Comparison of ENCODE assay signal across 29 cellular contexts in the genomic region with DNA sequence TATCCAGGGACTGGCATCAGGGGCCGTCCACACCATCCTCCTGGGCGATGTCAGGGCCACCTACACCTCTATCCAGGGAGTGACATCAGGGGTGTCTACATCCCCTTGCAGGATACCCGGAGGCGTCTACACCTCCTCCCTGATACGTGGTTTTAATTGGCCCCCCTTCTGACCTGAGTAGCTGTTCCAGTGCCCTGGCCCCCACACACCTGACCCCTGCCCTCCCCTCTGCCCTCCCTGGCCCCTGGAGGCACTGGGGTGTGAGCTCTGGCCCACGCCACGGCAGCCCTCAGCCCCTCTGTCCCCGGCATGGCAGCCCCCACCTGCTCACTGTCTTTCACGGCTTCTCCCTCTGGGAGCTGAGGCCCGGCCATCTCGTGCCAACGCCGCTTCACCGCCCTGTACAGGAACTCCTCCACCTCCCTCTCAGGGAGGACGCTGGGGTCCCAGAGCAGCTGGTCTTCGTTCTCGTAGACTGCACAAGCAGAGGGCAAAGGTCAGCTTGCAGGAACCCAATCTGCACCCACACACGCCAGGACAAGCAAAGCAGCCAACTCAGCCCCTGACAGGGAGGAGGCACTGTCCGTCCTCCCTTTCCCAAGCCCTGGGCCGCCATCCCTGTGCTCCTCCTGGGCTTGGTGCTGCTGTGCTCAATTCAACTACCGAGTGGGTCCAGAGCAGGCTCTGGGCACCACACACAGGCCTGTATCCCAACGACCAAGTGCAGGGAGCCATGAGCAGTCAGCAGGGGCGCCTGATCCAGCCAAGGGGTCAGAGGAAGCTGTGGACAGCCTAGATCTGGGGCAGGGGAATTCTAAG. TPM values are rescaled to one million over a fixed set of nuclear protein-coding genes. Genes with fewer than 3 reads are reported as not detected.
A peak's percentile ranks its signal among the peaks of the same experiment; 100 is the strongest.
DNase-seq lines count a peak whose midpoint lies in the region; ATAC-seq, FAIRE-seq and TF ChIP-seq lines count a peak whose summit lies in the region.
"Had no signal": no experiment of that assay in that cellular context is flagged by ENCODE, and none has a peak within 500 bp of the region (broad histone marks: within the 10 kb centered on the region; RNA-seq: fewer than 3 reads in every experiment).

No MANE protein-coding gene starts in this region.

- peaks cover 0 to under 1% of the 10 kb centered on the region in 2 donors for H3K4me1 Mint-ChIP-seq in stimulated activated naive B cell treated with anti-CD40 and anti-IgM and Interleukin-4, amounts not matched to agents 10 μg/mL and 1 μg/mL and 100 μg/mL, for 72 hours

- H3K9me3 Mint-ChIP-seq in stimulated activated naive B cell treated with anti-CD40 and anti-IgM and Interleukin-4, amounts not matched to agents 10 μg/mL and 1 μg/mL and 100 μg/mL, for 72 hours = peaks cover 3% of the 10 kb centered on the region in 2 donors
- H3K9me3 Mint-ChIP-seq: activated CD8-positive, alpha-beta T cell treated with anti-CD3 and anti-CD28 coated beads for 36 hours; activated T-helper 17 cell treated with anti-CD3 and anti-CD28 coated beads, Interleukin-2, amount 50 U/mL, for 72 hours had no signal

- H2BK5ac ChIP-seq in H1 (ENCODE audit: low read depth, low read length) = no peak overlapping the region

- H3K27me3 ChIP-seq in K562 (ENCODE audit: control insufficient read depth in 2 of 2, insufficient read depth in 2 of 2, low read length in 2 of 2) = no peaks in the 10 kb centered on the region
- H3K27me3 ChIP-seq in H1 (replicated peaks in 1 of 4; ENCODE audit: control insufficient read depth in 3 of 4, extremely low read depth in 1 of 4, insufficient read depth in 3 of 4, low read length in 3 of 4) = no peaks in the 10 kb centered on the region
- no peaks in the 10 kb centered on the region for H3K27me3 ChIP-seq in lower lobe of right lung (ENCODE audit: low read depth)
- H3K27me3 ChIP-seq: right lobe of liver, tibial artery had no signal

- BruUV-seq in K562 (replicated peaks; lab: Mats Ljungman, UMichigan) = no TSS peak

- WGBS in K562 (ENCODE audit: insufficient coverage, low coverage, missing lambda C conversion rate) = 83% methylated on average over 16 of the region's 23 CpGs
- 87% methylated on average over 23 of the region's 23 CpGs; no CpG with 5 or more reads in 1 of the 2 experiments for WGBS in H1 (ENCODE audit: extremely low coverage in 1 of 2, insufficient coverage in 1 of 2, insufficient read length in 1 of 2, insufficient replicate concordance in 2 of 2, low coverage in 1 of 2, low lambda C conversion rate in 2 of 2, missing lambda C conversion rate in 1 of 2), 2 experiments

- H3K27ac Mint-ChIP-seq in stimulated activated naive B cell treated with anti-CD40 and anti-IgM and Interleukin-4, amounts not matched to agents 10 μg/mL and 1 μg/mL and 100 μg/mL, for 72 hours = peak overlapping the region; percentile 14
- H3K27ac Mint-ChIP-seq: activated CD8-positive, alpha-beta T cell treated with anti-CD3 and anti-CD28 coated beads for 36 hours; activated naive CD8-positive, alpha-beta T cell; activated T-helper 17 cell treated with anti-CD3 and anti-CD28 coated beads, Interleukin-2, amount 50 U/mL, for 72 hours had no signal

- no peak overlapping the region for H3K18ac ChIP-seq in H1 (ENCODE audit: extremely low read depth, low read length)

- H3K4me1 ChIP-seq in K562 (replicated peaks in 1 of 2; ENCODE audit: control insufficient read depth in 2 of 2, insufficient read depth in 2 of 2, low read length in 2 of 2) (peaks cover 0 to 14% of the 10 kb centered on the region in 2 experiments; a peak in 2 of 5 replicates), H1 (replicated peaks in 1 of 4; ENCODE audit: control insufficient read depth in 3 of 4, insufficient read depth in 4 of 4, low read length in 3 of 4) (no peaks in the 10 kb centered on the region; a peak in 1 of 7 replicates), lower lobe of right lung (peaks cover 6% of the 10 kb centered on the region)
- H3K4me1 ChIP-seq: Caco-2, right lobe of liver, tibial artery had no signal

- no peak overlapping the region for H3K4me3 Mint-ChIP-seq in stimulated activated naive B cell treated with anti-CD40 and anti-IgM and Interleukin-4, amounts not matched to agents 10 μg/mL and 1 μg/mL and 100 μg/mL, for 72 hours
- H3K4me3 Mint-ChIP-seq: activated CD8-positive, alpha-beta T cell treated with anti-CD3 and anti-CD28 coated beads for 36 hours; activated naive CD8-positive, alpha-beta T cell; activated T-helper 17 cell treated with anti-CD3 and anti-CD28 coated beads, Interleukin-2, amount 50 U/mL, for 72 hours had no signal

- H4K20me1 ChIP-seq in K562 (replicated peaks; ENCODE audit: control insufficient read depth, insufficient read depth, low read length) (no peaks in the 10 kb centered on the region), H1 (replicated peaks in 1 of 2; ENCODE audit: control insufficient read depth in 1 of 2, insufficient read depth in 2 of 2, low read length in 2 of 2) (peaks cover 8 to 27% of the 10 kb centered on the region in 2 experiments)

- H3K36me3 ChIP-seq in K562 (ENCODE audit: control insufficient read depth, insufficient read depth, low read length) (peaks cover 70% of the 10 kb centered on the region), H1 (ENCODE audit: control insufficient read depth in 2 of 4, insufficient read depth in 4 of 4, low read length in 3 of 4) (peaks cover 5 to 34% (median 18%) of the 10 kb centered on the region in 4 experiments; a peak in 6 of 8 replicates), lower lobe of right lung (peaks cover 55% of the 10 kb centered on the region)

- no peak overlapping the region for H3K14ac ChIP-seq in H1 (ENCODE audit: insufficient read length)

- TF ChIP-seq CTCF in K562 (IDR thresholded peaks at IDR 0.05 in 2 of 3, conservative IDR thresholded peaks at IDR 0.05 in 1 of 3; ENCODE audit: insufficient read depth in 2 of 3, low read depth in 1 of 3, low read length in 3 of 3) (no peak), H1 (IDR thresholded peaks at IDR 0.05; ENCODE audit: control extremely low read depth in 1 of 3, insufficient read depth in 1 of 3, low read depth in 1 of 3, low read length in 3 of 3) (no peak), lower lobe of right lung (IDR thresholded peaks at IDR 0.05) (no peak)

- CTCF ChIA-PET in K562 (lab: Yijun Ruan, JAX; ENCODE audit: low intra/inter-chr PET ratio) = no interaction called here
- CTCF ChIA-PET in H1 (lab: Charles Lee; ENCODE audit: partially characterized antibody) = interaction anchor here (1.2 to 1.8 kb wide), 2 partner anchors 9 to 22 kb away, joined by 4 to 5 read pairs; no protein-coding TSS in a partner anchor

- H2BK15ac ChIP-seq in H1 (ENCODE audit: low read length) = no peak overlapping the region

- H2BK20ac ChIP-seq in H1 (ENCODE audit: low read length) = no peak overlapping the region

- in situ Hi-C loops in K562 (cut with MboI) = no loop called here

- no peak overlapping the region for H3K56ac ChIP-seq in H1 (replicated peaks; ENCODE audit: insufficient read length, low read depth, low read length)

- H3K4ac ChIP-seq in H1 (replicated peaks; ENCODE audit: insufficient read length, low read depth, low read length) = no peak overlapping the region

- H4K8ac ChIP-seq in H1 (ENCODE audit: extremely low read depth, insufficient read depth, low read length) = 0 out of 2 replicates have a peak overlapping the region, but pooled peaks have one; percentile 5

- no peak for TF ChIP-seq EP300 in K562 (IDR thresholded peaks at IDR 0.05; ENCODE audit: low read length)
- no peak for TF ChIP-seq EP300 in H1 (IDR thresholded peaks at IDR 0.05; ENCODE audit: borderline replicate concordance in 1 of 2, low read depth in 2 of 2, low read length in 2 of 2)

- TF ChIP-seq POLR2A in K562 (conservative IDR thresholded peaks at IDR 0.05) = no peak
- no peak for TF ChIP-seq POLR2A in H1 (IDR thresholded peaks at IDR 0.05; ENCODE audit: control extremely low read depth in 1 of 2, low read depth in 2 of 2, low read length in 2 of 2)

- H3K27ac ChIP-seq in K562 (ENCODE audit: extremely low read depth, low read depth, low read length) (no peak overlapping the region), H1 (ENCODE audit: low read depth, low read length) (no peak overlapping the region), lower lobe of right lung (peak overlapping the region; percentile 22)
- H3K27ac ChIP-seq: C4-2B, right lobe of liver, tibial artery had no signal

- H3K4me3 ChIP-seq in K562 (no peak overlapping the region), H1 (ENCODE audit: extremely low read depth in 1 of 4, insufficient read depth in 2 of 4, low read depth in 3 of 4, low read length in 4 of 4) (no peak overlapping the region), lower lobe of right lung (no peak overlapping the region)
- H3K4me3 ChIP-seq: right lobe of liver, tibial artery had no signal

- H3K23me2 ChIP-seq in H1 (ENCODE audit: low read depth, low read length) = no peaks in the 10 kb centered on the region

- no peak for ATAC-seq in K562
- no peak for ATAC-seq in lower lobe of right lung
- no peak for ATAC-seq in stimulated activated naive B cell treated with anti-CD40 and anti-IgM and Interleukin-4, amounts not matched to agents 10 μg/mL and 1 μg/mL and 100 μg/mL, for 72 hours (replicated peaks)
- no peak for ATAC-seq in GM21723 (IDR thresholded peaks at IDR 0.05; ENCODE audit: unreplicated experiment)
- ATAC-seq: activated CD8-positive, alpha-beta T cell treated with anti-CD3 and anti-CD28 coated beads for 36 hours; activated T-helper 17 cell treated with anti-CD3 and anti-CD28 coated beads, Interleukin-2, amount 50 U/mL, for 72 hours had no signal

- H2BK12ac ChIP-seq in H1 (ENCODE audit: low read depth, low read length) = no peak overlapping the region

- no peaks in the 10 kb centered on the region for H3K27me3 Mint-ChIP-seq in stimulated activated naive B cell treated with anti-CD40 and anti-IgM and Interleukin-4, amounts not matched to agents 10 μg/mL and 1 μg/mL and 100 μg/mL, for 72 hours
- H3K27me3 Mint-ChIP-seq: activated CD8-positive, alpha-beta T cell treated with anti-CD3 and anti-CD28 coated beads for 36 hours; activated naive CD8-positive, alpha-beta T cell; activated T-helper 17 cell treated with anti-CD3 and anti-CD28 coated beads, Interleukin-2, amount 50 U/mL, for 72 hours had no signal

- H3K9me1 ChIP-seq in K562 (ENCODE audit: control insufficient read depth, insufficient read depth, low read length) = peaks cover 4% of the 10 kb centered on the region

- intact Hi-C loops in K562 (cut with micrococcal nuclease) = no loop called here
- intact Hi-C loops in lower lobe of right lung (cut with DNase I) = no loop called here

- H3K9me3 ChIP-seq in K562 (replicated peaks; ENCODE audit: control insufficient read depth, insufficient read depth, low read depth, low read length) = peaks cover 3% of the 10 kb centered on the region; the same call in 1 of the 2 replicates
- H3K9me3 ChIP-seq in H1 (ENCODE audit: insufficient read depth in 2 of 2, low read depth in 1 of 2, low read length in 1 of 2) = no peaks in the 10 kb centered on the region
- no peaks in the 10 kb centered on the region for H3K9me3 ChIP-seq in lower lobe of right lung
- H3K9me3 ChIP-seq: Caco-2, right lobe of liver, tibial artery had no signal

- H3K36me3 Mint-ChIP-seq in stimulated activated naive B cell treated with anti-CD40 and anti-IgM and Interleukin-4, amounts not matched to agents 10 μg/mL and 1 μg/mL and 100 μg/mL, for 72 hours = peaks cover 48 to 68% of the 10 kb centered on the region in 2 donors

- H3K4me2 ChIP-seq in K562 (ENCODE audit: insufficient read depth, low read length) (no peak overlapping the region), H1 (ENCODE audit: insufficient read depth in 1 of 2, low read depth in 2 of 2, low read length in 2 of 2) (no peak overlapping the region)

- DNase-seq in K562 (ENCODE audit: extremely low read depth in 1 of 4, low spot score in 3 of 4) (no peak), H1 (ENCODE audit: low read depth in 1 of 2, low spot score in 2 of 2) (no peak), lower lobe of right lung (no peak), cortex of kidney (lab: John Stamatoyannopoulos, UW) (no peak)
- DNase-seq in stimulated activated naive B cell treated with anti-CD40 and anti-IgM and Interleukin-4, amounts not matched to agents 10 μg/mL and 1 μg/mL and 100 μg/mL, for 72 hours = no peak
- DNase-seq in activated CD4-positive, alpha-beta T cell treated with anti-CD3 and anti-CD28 coated beads for 1 hour = no peak
- DNase-seq: activated CD8-positive, alpha-beta memory T cell treated with anti-CD3 and anti-CD28 coated beads, Interleukin-2, amount 50 U/mL, for 48 hours; activated CD8-positive, alpha-beta T cell treated with anti-CD3 and anti-CD28 coated beads for 36 hours; Caco-2; DMS53; HCEC 1CT; mesenchymal stem cell; MM.1S; NCI-H1417; NCI-H2029 treated with DMSO at 0.1 percent for 48 hours; NCI-H524 treated with DMSO at 0.1 percent for 48 hours; OCI-M1; posterior cingulate gyrus; right lobe of liver; stimulated activated CD4-positive, alpha-beta T cell treated with anti-CD3 and anti-CD28 coated beads, Interleukin-12 subunit alpha, Interleukin-12 subunit beta, amount 100 ng/mL, for 4 hours; stimulated activated CD4-positive, alpha-beta T cell treated with anti-CD3 and anti-CD28 coated beads, Interleukin-2, amount 100 ng/mL, for 48 hours; T-helper 2 cell had no signal

- no peak for FAIRE-seq in K562 (lab: Jason Lieb, UNC)
- FAIRE-seq in H1 (lab: Jason Lieb, UNC) = no peak
- FAIRE-seq: colon, GM12891 had no signal

- no peak for TF ChIP-seq RAD21 in K562 (CRISPR knock-in tag; conservative IDR thresholded peaks at IDR 0.05 in 1 of 2, IDR thresholded peaks at IDR 0.05 in 1 of 2)
- TF ChIP-seq RAD21 in H1 (IDR thresholded peaks at IDR 0.05 in 1 of 2, conservative IDR thresholded peaks at IDR 0.05 in 1 of 2; ENCODE audit: low read depth in 2 of 2, low read length in 2 of 2) = no peak

- peaks cover 19% of the 10 kb centered on the region; the same call in 2 of the 3 replicates for H3K79me2 ChIP-seq in K562 (ENCODE audit: control insufficient read depth, insufficient read depth, low read length)
- H3K79me2 ChIP-seq in H1 (ENCODE audit: control insufficient read depth in 1 of 2, insufficient read depth in 2 of 2, low read length in 2 of 2) = peaks cover 0 to 12% of the 10 kb centered on the region in 2 experiments; a peak in 1 of 4 replicates

- H4K91ac ChIP-seq in H1 (replicated peaks; ENCODE audit: insufficient read length, low read length) = no peak overlapping the region

- H2AK5ac ChIP-seq in H1 (ENCODE audit: low read depth, low read length) = no peak overlapping the region

- no peak overlapping the region for H3K9ac ChIP-seq in K562 (ENCODE audit: insufficient read depth in 1 of 2, low read depth in 2 of 2, low read length in 2 of 2)
- H3K9ac ChIP-seq in H1 (replicated peaks in 1 of 4; ENCODE audit: extremely low read depth in 1 of 4, low read depth in 3 of 4, low read length in 3 of 4) = no peak overlapping the region

- no peak overlapping the region for H3K23ac ChIP-seq in H1 (ENCODE audit: insufficient read length)

- peaks cover 7% of the 10 kb centered on the region for H3K79me1 ChIP-seq in H1 (ENCODE audit: low read depth, low read length)

- H2AFZ ChIP-seq in K562 (ENCODE audit: low read depth, low read length) (no peak overlapping the region), H1 (ENCODE audit: low read length) (no peak overlapping the region)

- POLR2A ChIA-PET in K562 (lab: Yijun Ruan, JAX) = interaction anchor here (0.6 to 1.2 kb wide), 4 partner anchors 20 to 164 kb away, joined by 3 read pairs; no protein-coding TSS in a partner anchor
- POLR2A ChIA-PET in H1 (lab: Charles Lee; ENCODE audit: partially characterized antibody) = interaction anchor here (0.9 to 1.8 kb wide), 5 partner anchors 9 to 59 kb away, joined by 3 to 6 read pairs (median 4); no protein-coding TSS in a partner anchor

- no peak overlapping the region for H4K5ac ChIP-seq in H1 (ENCODE audit: insufficient read length, low read depth, low read length)

- H2BK120ac ChIP-seq in H1 (replicated peaks; ENCODE audit: low read depth, low read length) = no peak overlapping the region

RNA-seq across cellular contexts. Expression of gene PLPP2, which starts 22.2 kb away (rescaled TPM):
- 6.2 and 17.1 TPM in 2 replicates for total RNA-seq in K562 (2011; cell fraction: chromatin; rRNA removed; ENCODE audit: low replicate concordance)
- total RNA-seq in K562 (2011; cell fraction: nucleolus; rRNA removed) = 17.7 and 19.1 TPM in 2 replicates
- 13.8 and 19.1 TPM in 2 replicates for total RNA-seq in K562 (2011; cell fraction: nucleoplasm; rRNA removed)
- 3.1 and 4.0 TPM in 2 replicates for total RNA-seq in K562 (2014; rRNA removed)
- total RNA-seq in K562 (2014; rRNA removed; fragmentation: Illumina TruSeq; extraction: Trizol) = 0.67 and 2.0 TPM in 2 replicates
- 0.51 and 0.64 TPM in 2 replicates for total RNA-seq in K562 (2015; rRNA removed; fragmentation: Illumina TruSeq; extraction: Trizol)
- 3.9 and 4.4 TPM in 2 replicates for total RNA-seq in K562 (2021)
- 1.1 and 2.5 TPM in 2 replicates for polyA plus RNA-seq in K562 (2011; rRNA removed)
- polyA plus RNA-seq in K562 (2011; cell fraction: cytosol; rRNA removed) = 1.9 and 11.7 TPM in 2 replicates
- polyA plus RNA-seq in K562 (2011; cell fraction: nucleus; rRNA removed) = 2.4 and 12.0 TPM in 2 replicates
- 0.58 and 1.5 TPM in 2 replicates for polyA plus RNA-seq in K562 (2012)
- polyA plus RNA-seq in K562 (2014; fragmentation: Illumina TruSeq; extraction: Trizol) = 3.1 and 3.4 TPM in 2 replicates
- under 1 TPM in 1 of 2 experiments, not detected in 1; 0.56 TPM for polyA plus RNA-seq in K562 (2014; fragmentation: Nextera tagmentation; extraction: Ambion mirVana)
- polyA plus RNA-seq in K562 (2014; rRNA removed) = 2.0 and 2.2 TPM in 2 replicates
- polyA minus RNA-seq in K562 (2011; rRNA and poly(A)+ RNA removed) = 0.63 and 3.3 TPM in 2 replicates
- 2.7 TPM in 1 of 2 replicates, not detected in the other for polyA minus RNA-seq in K562 (2011; cell fraction: cytosol; rRNA and poly(A)+ RNA removed)
- 0.44 and 1.5 TPM in 2 replicates for polyA minus RNA-seq in K562 (2011; cell fraction: nucleus; rRNA and poly(A)+ RNA removed)
- 98.6 and 101 TPM in 2 replicates for total RNA-seq in H1 (2021; fragmentation: NEBNext Ultra II Directional; extraction: Animal tissue kit (Norgen Biotek cat#: 25700))
- 195 and 326 TPM in 2 replicates for polyA plus RNA-seq in H1 (2011; rRNA removed)
- 162 TPM for polyA plus RNA-seq in H1 (2011; cell fraction: cytosol; rRNA removed)
- polyA plus RNA-seq in H1 (2011; cell fraction: nucleus; rRNA removed) = 254 TPM
- polyA plus RNA-seq in H1 (2012, experiment 1 of 2) = 91.4 to 160 TPM (median 142 TPM) in 4 replicates
- 177 TPM for polyA plus RNA-seq in H1 (2012, experiment 2 of 2)
- 85.7 TPM for polyA plus RNA-seq in H1 (2013, experiment 1 of 2)
- polyA plus RNA-seq in H1 (2013, experiment 2 of 2) = 84.2 TPM
- 63.2 and 112 TPM in 2 replicates for polyA minus RNA-seq in H1 (2011; rRNA and poly(A)+ RNA removed)
- polyA minus RNA-seq in H1 (2011; cell fraction: cytosol; rRNA and poly(A)+ RNA removed) = 56.9 TPM
- polyA minus RNA-seq in H1 (2011; cell fraction: nucleus; rRNA and poly(A)+ RNA removed) = 43.8 TPM
- 11.7 TPM for total RNA-seq in lower lobe of right lung

RNA-seq across cellular contexts. Expression of gene MIER2, which starts 31.2 kb away (rescaled TPM):
- total RNA-seq in K562 (2011; cell fraction: chromatin; rRNA removed; ENCODE audit: low replicate concordance) = 96.1 and 210 TPM in 2 replicates
- 97.7 and 120 TPM in 2 replicates for total RNA-seq in K562 (2011; cell fraction: nucleolus; rRNA removed)
- 88.2 and 108 TPM in 2 replicates for total RNA-seq in K562 (2011; cell fraction: nucleoplasm; rRNA removed)
- total RNA-seq in K562 (2014; rRNA removed) = 18.0 and 23.8 TPM in 2 replicates
- 11.4 and 13.7 TPM in 2 replicates for total RNA-seq in K562 (2014; rRNA removed; fragmentation: Illumina TruSeq; extraction: Trizol)
- total RNA-seq in K562 (2015; rRNA removed; fragmentation: Illumina TruSeq; extraction: Trizol) = 15.2 and 15.6 TPM in 2 replicates
- 33.0 and 34.7 TPM in 2 replicates for total RNA-seq in K562 (2021)
- 13.0 and 17.2 TPM in 2 replicates for polyA plus RNA-seq in K562 (2011; rRNA removed)
- polyA plus RNA-seq in K562 (2011; cell fraction: cytosol; rRNA removed) = 15.0 and 27.6 TPM in 2 replicates
- polyA plus RNA-seq in K562 (2011; cell fraction: nucleus; rRNA removed) = 70.0 and 127 TPM in 2 replicates
- polyA plus RNA-seq in K562 (2012) = 22.7 and 32.9 TPM in 2 replicates
- polyA plus RNA-seq in K562 (2014; fragmentation: Illumina TruSeq; extraction: Trizol) = 24.3 and 32.5 TPM in 2 replicates
- under 1 TPM; 0.46 to 0.48 TPM for polyA plus RNA-seq in K562 (2014; fragmentation: Nextera tagmentation; extraction: Ambion mirVana)
- 20.5 and 32.9 TPM in 2 replicates for polyA plus RNA-seq in K562 (2014; rRNA removed)
- 39.5 and 48.7 TPM in 2 replicates for polyA minus RNA-seq in K562 (2011; rRNA and poly(A)+ RNA removed)
- polyA minus RNA-seq in K562 (2011; cell fraction: cytosol; rRNA and poly(A)+ RNA removed) = 15.7 and 31.0 TPM in 2 replicates
- polyA minus RNA-seq in K562 (2011; cell fraction: nucleus; rRNA and poly(A)+ RNA removed) = 37.3 and 44.9 TPM in 2 replicates
- 45.7 and 48.3 TPM in 2 replicates for total RNA-seq in H1 (2021; fragmentation: NEBNext Ultra II Directional; extraction: Animal tissue kit (Norgen Biotek cat#: 25700))
- 30.3 and 53.1 TPM in 2 replicates for polyA plus RNA-seq in H1 (2011; rRNA removed)
- 23.4 TPM for polyA plus RNA-seq in H1 (2011; cell fraction: cytosol; rRNA removed)
- 73.3 TPM for polyA plus RNA-seq in H1 (2011; cell fraction: nucleus; rRNA removed)
- 44.7 to 62.6 TPM (median 54.6 TPM) in 4 replicates for polyA plus RNA-seq in H1 (2012, experiment 1 of 2)
- 23.4 TPM for polyA plus RNA-seq in H1 (2012, experiment 2 of 2)
- polyA plus RNA-seq in H1 (2013, experiment 1 of 2) = 29.9 TPM
- 30.9 TPM for polyA plus RNA-seq in H1 (2013, experiment 2 of 2)
- polyA minus RNA-seq in H1 (2011; rRNA and poly(A)+ RNA removed) = 72.4 and 80.0 TPM in 2 replicates
- polyA minus RNA-seq in H1 (2011; cell fraction: cytosol; rRNA and poly(A)+ RNA removed) = 28.2 TPM
- polyA minus RNA-seq in H1 (2011; cell fraction: nucleus; rRNA and poly(A)+ RNA removed) = 54.0 TPM
- total RNA-seq in lower lobe of right lung = 39.4 TPM
